8 cellular contexts compared by ENCODE assay signal in the genomic region with DNA sequence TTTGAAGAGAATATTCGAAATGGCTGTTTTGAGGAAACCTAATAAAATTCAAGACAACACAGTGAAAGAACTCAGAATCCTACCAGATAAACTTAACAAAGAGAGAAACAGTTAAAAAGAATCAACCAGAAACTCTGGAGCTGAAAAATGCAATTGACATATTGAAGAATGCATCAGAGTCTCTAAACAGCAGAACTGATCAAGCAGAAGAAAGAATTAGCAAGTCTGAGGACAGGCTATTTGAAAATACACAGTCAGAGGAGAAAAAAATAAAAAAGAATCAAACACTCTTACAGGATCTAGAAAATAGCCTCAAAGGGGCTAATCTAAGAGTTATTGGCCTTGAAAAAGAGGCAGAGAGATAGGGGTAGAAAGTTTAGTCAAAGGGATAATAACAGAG. TPM values are rescaled to one million over a fixed set of nuclear protein-coding genes. Genes with fewer than 3 reads are reported as not detected.
"Had no signal": no experiment of that assay in that cellular context is flagged by ENCODE, and none has a peak within 500 bp of the region (broad histone marks: within the 10 kb centered on the region; RNA-seq: fewer than 3 reads in every experiment).

No MANE protein-coding gene starts in this region.

- H3K4me3 ChIP-seq: GM23338 had no signal

- H3K9me3 Mint-ChIP-seq: GM23338 had no signal

- ATAC-seq: GM23338 had no signal

- DNase-seq: H9, HCEC 1CT, KG1 had no signal

- FAIRE-seq: H1, H54 had no signal

- H3K27me3 Mint-ChIP-seq: IgD-negative memory B cell had no signal

- H3K4me3 Mint-ChIP-seq: GM23338, H9, IgD-negative memory B cell had no signal

- H2AFZ ChIP-seq: GM23338 had no signal

- H3K27ac ChIP-seq: HL-60 had no signal

- H3K27ac Mint-ChIP-seq: GM23338, IgD-negative memory B cell had no signal

- H3K4me2 ChIP-seq: GM23338 had no signal

RNA-seq across cellular contexts. Expression of gene PLCH1, which starts 47.7 kb away (rescaled TPM):
- polyA plus RNA-seq: IgD-negative memory B cell had no signal
